ENCODE assay signal across 19 cellular contexts in the genomic region with DNA sequence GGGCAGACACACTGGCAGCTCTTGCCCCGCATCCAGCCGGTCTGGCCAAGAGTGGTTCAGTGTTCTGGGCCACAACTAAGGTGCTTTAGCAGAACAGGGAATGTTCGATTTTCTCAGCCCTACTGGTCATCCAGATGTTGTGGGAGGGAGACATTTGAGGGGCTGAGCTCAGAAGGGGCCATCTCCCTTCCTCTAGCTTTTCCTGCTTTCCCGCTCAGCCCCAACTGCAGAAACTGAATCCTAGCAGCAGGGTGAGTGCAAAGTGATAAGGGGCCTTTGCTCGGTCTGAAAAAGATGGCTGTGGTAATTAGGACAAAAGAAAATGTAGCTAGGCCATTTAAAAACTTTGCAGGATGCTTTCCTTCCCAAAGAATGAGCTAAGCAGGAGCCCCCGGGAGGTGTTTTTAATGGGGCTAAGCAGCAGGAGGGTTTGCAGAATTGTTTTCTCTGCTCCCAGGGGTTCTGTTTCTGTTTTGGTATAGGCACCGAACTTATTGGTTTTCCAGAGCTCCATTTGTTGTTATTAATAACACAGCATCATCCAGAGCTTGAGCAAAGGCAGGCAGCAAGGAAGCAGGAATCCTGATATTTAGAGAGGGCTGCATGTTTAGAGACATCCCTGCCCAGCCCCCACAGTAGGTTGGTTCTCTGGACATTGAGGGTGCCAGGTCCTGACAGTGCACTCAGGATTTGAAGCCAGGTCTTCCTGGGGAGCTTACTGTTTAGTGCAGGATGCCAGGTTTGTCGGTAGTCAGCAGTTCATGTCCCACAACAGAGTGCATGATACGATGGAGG.
"Had no signal": no experiment of that assay in that cellular context is flagged by ENCODE, and none has a peak within 500 bp of the region (broad histone marks: within the 10 kb centered on the region; RNA-seq: fewer than 3 reads in every experiment).

No MANE protein-coding gene starts in this region.

- H3K4me1 ChIP-seq: thyroid gland had no signal

- H3K4me3 Mint-ChIP-seq: activated CD4-positive, alpha-beta memory T cell treated with anti-CD3 and anti-CD28 coated beads, Interleukin-2, amount 10 ng/mL, durations not matched to agents 7 days and 5 days; activated CD8-positive, alpha-beta memory T cell treated with anti-CD3 and anti-CD28 coated beads, Interleukin-2, amount 10 ng/mL, durations not matched to agents 7 days and 5 days; activated naive CD8-positive, alpha-beta T cell treated with anti-CD3 and anti-CD28 coated beads, Interleukin-2, amount 10 ng/mL, durations not matched to agents 7 days and 5 days; activated T-helper 17 cell treated with anti-CD3 and anti-CD28 coated beads, Interleukin-2, amount 50 U/mL, for 72 hours; brain; central memory CD8-positive, alpha-beta T cell; naive thymus-derived CD4-positive, alpha-beta T cell had no signal

- H3K9me3 Mint-ChIP-seq: activated CD4-positive, alpha-beta memory T cell treated with anti-CD3 and anti-CD28 coated beads, Interleukin-2, amount 10 ng/mL, durations not matched to agents 7 days and 5 days had no signal

- DNase-seq: activated CD4-positive, alpha-beta memory T cell treated with anti-CD3 and anti-CD28 coated beads, Interleukin-2, amount 10 ng/mL, durations not matched to agents 7 days and 5 days; activated CD4-positive, alpha-beta T cell treated with anti-CD3 and anti-CD28 coated beads for 4 hours; activated CD8-positive, alpha-beta memory T cell treated with anti-CD3 and anti-CD28 coated beads, Interleukin-2, amount 10 ng/mL, durations not matched to agents 7 days and 5 days; activated naive CD4-positive, alpha-beta T cell; activated naive CD8-positive, alpha-beta T cell treated with anti-CD3 and anti-CD28 coated beads, Interleukin-2, amount 10 ng/mL, durations not matched to agents 7 days and 5 days; amygdala; cortex of kidney; gastrocnemius medialis; head of caudate nucleus; mesenchymal stem cell; naive thymus-derived CD4-positive, alpha-beta T cell; nucleus accumbens; retina; stimulated activated CD8-positive, alpha-beta memory T cell treated with anti-CD3 and anti-CD28 coated beads, Interleukin-4, amount 100 ng/mL, for 48 hours; stimulated activated naive CD4-positive, alpha-beta T cell; thyroid gland had no signal

- H3K27me3 Mint-ChIP-seq: activated CD4-positive, alpha-beta memory T cell treated with anti-CD3 and anti-CD28 coated beads, Interleukin-2, amount 10 ng/mL, durations not matched to agents 7 days and 5 days; activated CD8-positive, alpha-beta memory T cell treated with anti-CD3 and anti-CD28 coated beads, Interleukin-2, amount 10 ng/mL, durations not matched to agents 7 days and 5 days; central memory CD8-positive, alpha-beta T cell had no signal

- ATAC-seq: activated CD8-positive, alpha-beta memory T cell treated with anti-CD3 and anti-CD28 coated beads, Interleukin-2, amount 10 ng/mL, durations not matched to agents 7 days and 5 days; activated T-helper 17 cell treated with anti-CD3 and anti-CD28 coated beads, Interleukin-2, amount 50 U/mL, for 72 hours; gastrocnemius medialis; naive thymus-derived CD4-positive, alpha-beta T cell had no signal

- H3K27me3 ChIP-seq: gastrocnemius medialis, thyroid gland had no signal

- H3K36me3 ChIP-seq: gastrocnemius medialis, thyroid gland had no signal

- H3K36me3 Mint-ChIP-seq: activated CD8-positive, alpha-beta memory T cell treated with anti-CD3 and anti-CD28 coated beads, Interleukin-2, amount 10 ng/mL, durations not matched to agents 7 days and 5 days; activated naive CD8-positive, alpha-beta T cell treated with anti-CD3 and anti-CD28 coated beads, Interleukin-2, amount 10 ng/mL, durations not matched to agents 7 days and 5 days; brain; naive thymus-derived CD4-positive, alpha-beta T cell had no signal

- H3K9me3 ChIP-seq: gastrocnemius medialis, thyroid gland had no signal

- H3K4me3 ChIP-seq: gastrocnemius medialis, thyroid gland had no signal

- H3K4me1 Mint-ChIP-seq: activated CD4-positive, alpha-beta memory T cell treated with anti-CD3 and anti-CD28 coated beads, Interleukin-2, amount 10 ng/mL, durations not matched to agents 7 days and 5 days; activated CD8-positive, alpha-beta memory T cell treated with anti-CD3 and anti-CD28 coated beads, Interleukin-2, amount 10 ng/mL, durations not matched to agents 7 days and 5 days; activated T-helper 17 cell treated with anti-CD3 and anti-CD28 coated beads, Interleukin-2, amount 50 U/mL, for 72 hours; central memory CD8-positive, alpha-beta T cell; naive thymus-derived CD4-positive, alpha-beta T cell had no signal

- H3K27ac ChIP-seq: gastrocnemius medialis, thyroid gland had no signal

- H3K27ac Mint-ChIP-seq: activated CD4-positive, alpha-beta memory T cell treated with anti-CD3 and anti-CD28 coated beads, Interleukin-2, amount 10 ng/mL, durations not matched to agents 7 days and 5 days; activated CD8-positive, alpha-beta memory T cell treated with anti-CD3 and anti-CD28 coated beads, Interleukin-2, amount 10 ng/mL, durations not matched to agents 7 days and 5 days; activated naive CD8-positive, alpha-beta T cell treated with anti-CD3 and anti-CD28 coated beads, Interleukin-2, amount 10 ng/mL, durations not matched to agents 7 days and 5 days; activated T-helper 17 cell treated with anti-CD3 and anti-CD28 coated beads, Interleukin-2, amount 50 U/mL, for 72 hours; naive thymus-derived CD4-positive, alpha-beta T cell had no signal
